Comparison of ENCODE assay signal across 8 cellular contexts in genomic region chr16:8651958-8652357, GRCh38. TPM values are rescaled to one million over a fixed set of nuclear protein-coding genes. Genes with fewer than 3 reads are reported as not detected.
A peak's percentile ranks its signal among the peaks of the same experiment; 100 is the strongest.
DNase-seq lines count a peak whose midpoint lies in the region; ATAC-seq, FAIRE-seq and TF ChIP-seq lines count a peak whose summit lies in the region.
"Not testable (repeated sequence)": the region's sequence is repeated elsewhere in the genome, so short reads cannot be mapped to it uniquely, and the experiment has no call there.

No MANE protein-coding gene starts in this region.

- ATAC-seq in PC-3: peak; percentile 71

- H3K4me2 ChIP-seq in PC-3 (ENCODE audit: low read length); astrocyte (ENCODE audit: low read length); fibroblast of lung (ENCODE audit: extremely low read depth, insufficient read depth, low read length); smooth muscle cell: not testable (repeated sequence)

- CTCF ChIA-PET in PC-3 (lab: Charles Lee): not testable (repeated sequence)

- WGBS in smooth muscle cell (ENCODE audit: low lambda C conversion rate): 66% methylated on average over 7 of the region's 7 CpGs

- DNase-seq in AG10803 (ENCODE audit: low read depth) (peak; percentile 25), PC-3 (peak; percentile 35), fibroblast of lung (ENCODE audit: low read depth in 2 of 2) (peak in 1 of 2 donors; percentile 17), kidney tubule cell (ENCODE audit: low spot score) (peak; percentile 11)
- not testable (repeated sequence) for DNase-seq in GM06990 (ENCODE audit: extremely low read depth, insufficient read length); LNCaP clone FGC (ENCODE audit: low read depth); astrocyte (ENCODE audit: low read depth); smooth muscle cell (lab: John Stamatoyannopoulos, UW; ENCODE audit: unreplicated experiment)

- H3F3A ChIP-seq in PC-3 (ENCODE audit: low read length, unreplicated experiment); smooth muscle cell (ENCODE audit: low read depth): not testable (repeated sequence)

- not testable (repeated sequence) for H3K27me3 Mint-ChIP-seq in astrocyte (ENCODE audit: low read depth, unreplicated experiment)

- not testable (repeated sequence) for H3K4me1 Mint-ChIP-seq in astrocyte (ENCODE audit: low read depth, unreplicated experiment)

- not testable (repeated sequence) for FAIRE-seq in astrocyte (lab: Jason Lieb, UNC)

- not testable (repeated sequence) for H3K27ac ChIP-seq in PC-3 (ENCODE audit: low read length); astrocyte (ENCODE audit: low read depth, low read length); fibroblast of lung (ENCODE audit: insufficient read depth, low read length); smooth muscle cell (ENCODE audit: low read depth)

- not testable (repeated sequence) for H3K9me2 ChIP-seq in PC-3 (replicated peaks; ENCODE audit: low read length)

- TF ChIP-seq CTCF in AG10803 (conservative IDR thresholded peaks at IDR 0.05; ENCODE audit: low read length) (peak; percentile 51), GM06990 (IDR thresholded peaks at IDR 0.05; ENCODE audit: insufficient read depth, low read length, poor library complexity, severe bottlenecking) (peak; percentile 3), LNCaP clone FGC (IDR thresholded peaks at IDR 0.05; ENCODE audit: control insufficient read depth, extremely low read depth, insufficient read depth) (peak; percentile 35; the same call in 1 of the 2 replicates), PC-3 (conservative IDR thresholded peaks at IDR 0.05; ENCODE audit: low read depth, low read length) (peak; percentile 36; the same call in 1 of the 2 replicates), astrocyte (IDR thresholded peaks at IDR 0.05; ENCODE audit: insufficient read depth, low read depth, low read length) (peak; percentile 25), fibroblast of lung (conservative IDR thresholded peaks at IDR 0.05 in 1 of 2, IDR thresholded peaks at IDR 0.05 in 1 of 2; ENCODE audit: low read depth in 1 of 2, low read length in 2 of 2) (peak; percentile 38 to 55), smooth muscle cell (IDR thresholded peaks at IDR 0.05; ENCODE audit: borderline replicate concordance, insufficient read depth, poor library complexity, severe bottlenecking) (peak; percentile 6)

- H3K4me3 ChIP-seq in AG10803 (ENCODE audit: low read length); GM06990 (replicated peaks; ENCODE audit: low read depth, low read length); LNCaP clone FGC (ENCODE audit: low read depth, low read length); PC-3 (ENCODE audit: low read length); astrocyte (ENCODE audit: insufficient read depth, low read depth, low read length); fibroblast of lung (replicated peaks in 1 of 4; ENCODE audit: control extremely low read depth in 1 of 4, insufficient read depth in 1 of 4, low read depth in 3 of 4, low read length in 4 of 4); smooth muscle cell: not testable (repeated sequence)

- not testable (repeated sequence) for H2AFZ ChIP-seq in PC-3 (ENCODE audit: low read length); astrocyte (ENCODE audit: low read depth, low read length); fibroblast of lung (ENCODE audit: low read length); smooth muscle cell (ENCODE audit: low read depth)

- H3K9ac ChIP-seq in PC-3 (ENCODE audit: low read length); astrocyte (ENCODE audit: low read length); fibroblast of lung (ENCODE audit: insufficient read depth, low read length); smooth muscle cell (ENCODE audit: low read depth): not testable (repeated sequence)

- not testable (repeated sequence) for H3K79me2 ChIP-seq in PC-3 (ENCODE audit: low read length); astrocyte (ENCODE audit: insufficient read depth, low read length); fibroblast of lung (ENCODE audit: control insufficient read depth, insufficient read depth, low read length); smooth muscle cell (ENCODE audit: low read depth)

- intact Hi-C loops in PC-3 (cut with micrococcal nuclease): not testable (repeated sequence)

- not testable (repeated sequence) for H3K9me3 ChIP-seq in PC-3 (ENCODE audit: low read length); astrocyte (ENCODE audit: insufficient read depth, low read depth, low read length); fibroblast of lung (ENCODE audit: control insufficient read depth, insufficient read depth, low read depth, low read length); smooth muscle cell (replicated peaks; ENCODE audit: low read depth)

- H3K4me3 Mint-ChIP-seq in astrocyte (ENCODE audit: unreplicated experiment): not testable (repeated sequence)

- POLR2A ChIA-PET in PC-3 (lab: Charles Lee; ENCODE audit: unreplicated experiment): not testable (repeated sequence)

- not testable (repeated sequence) for H3K4me1 ChIP-seq in PC-3 (ENCODE audit: insufficient read depth, low read length); astrocyte (ENCODE audit: insufficient read depth, low read length); fibroblast of lung (ENCODE audit: control insufficient read depth, extremely low read depth, insufficient read depth, low read length); smooth muscle cell (ENCODE audit: low read depth)

- H3K36me3 ChIP-seq in GM06990 (ENCODE audit: control insufficient read depth, insufficient read depth, low read length); PC-3 (ENCODE audit: low read depth, low read length); astrocyte (ENCODE audit: insufficient read depth, low read length); fibroblast of lung (ENCODE audit: control insufficient read depth, insufficient read depth, low read length); smooth muscle cell (ENCODE audit: low read depth): not testable (repeated sequence)

- H3K27me3 ChIP-seq in GM06990 (replicated peaks; ENCODE audit: control insufficient read depth, insufficient read depth, low read length); PC-3 (ENCODE audit: low read length); astrocyte (ENCODE audit: insufficient read depth, low read length); fibroblast of lung (ENCODE audit: control insufficient read depth, insufficient read depth, low read length); smooth muscle cell (ENCODE audit: low read depth): not testable (repeated sequence)

- H4K20me1 ChIP-seq in PC-3 (ENCODE audit: low read length); astrocyte (ENCODE audit: insufficient read depth, low read length); fibroblast of lung (ENCODE audit: control insufficient read depth, extremely low read depth, insufficient read depth, low read length); smooth muscle cell (ENCODE audit: low read depth): not testable (repeated sequence)

- not testable (repeated sequence) for H3K36me3 Mint-ChIP-seq in astrocyte (ENCODE audit: low read depth, unreplicated experiment)

- not testable (repeated sequence) for H3K27ac Mint-ChIP-seq in astrocyte (ENCODE audit: unreplicated experiment)

- H3K9me3 Mint-ChIP-seq in astrocyte (ENCODE audit: unreplicated experiment): not testable (repeated sequence)

- BruUV-seq in PC-3 (replicated peaks; lab: Mats Ljungman, UMichigan): not testable (repeated sequence)

RNA-seq across cellular contexts. Expression of gene ABAT, which starts 22.5 kb away (rescaled TPM):
- 0.17 and 0.95 TPM in 2 replicates for total RNA-seq in PC-3 (2014; rRNA removed)
- 22.8 and 23.3 TPM in 2 replicates for total RNA-seq in astrocyte
- 1.3 and 1.8 TPM in 2 replicates for total RNA-seq in fibroblast of lung
- polyA plus RNA-seq in fibroblast of lung: 1.8 and 2.2 TPM in 2 replicates
- 1.4 and 1.7 TPM in 2 replicates for polyA plus RNA-seq in fibroblast of lung (2012)
- polyA minus RNA-seq in fibroblast of lung (ENCODE audit: low replicate concordance): 1.5 and 1.6 TPM in 2 replicates
- 9.2 and 11.9 TPM in 2 replicates for total RNA-seq in smooth muscle cell
- polyA plus RNA-seq in smooth muscle cell: 10.6 and 11.3 TPM in 2 replicates

RNA-seq across cellular contexts. Expression of gene METTL22, which starts 30.5 kb away (rescaled TPM):
- 14.6 and 17.6 TPM in 2 replicates for total RNA-seq in PC-3 (2014; rRNA removed)
- total RNA-seq in astrocyte: 33.0 and 37.7 TPM in 2 replicates
- 18.5 and 27.4 TPM in 2 replicates for total RNA-seq in fibroblast of lung
- 30.7 and 30.8 TPM in 2 replicates for polyA plus RNA-seq in fibroblast of lung
- polyA plus RNA-seq in fibroblast of lung (2012): 32.6 and 34.5 TPM in 2 replicates
- polyA minus RNA-seq in fibroblast of lung (ENCODE audit: low replicate concordance): 84.7 and 86.2 TPM in 2 replicates
- 19.2 and 21.2 TPM in 2 replicates for total RNA-seq in smooth muscle cell
- polyA plus RNA-seq in smooth muscle cell: 33.0 and 37.4 TPM in 2 replicates
